ENCODE assay signal across 1 cellular context in genomic region chr20:17857639-17858449, GRCh38.
TF ChIP-seq lines count a peak whose summit lies in the region.

No MANE protein-coding gene starts in this region.

TF ChIP-seq in HepG2, 621 proteins besides CTCF, POLR2A, EP300 and RAD21 (continued from another document and continues in another):
- TF ChIP-seq DMTF1 (CRISPR knock-in tag; IDR thresholded peaks at IDR 0.05) (no peak), ZNF354B (CRISPR knock-in tag; IDR thresholded peaks at IDR 0.05) (no peak), NR0B2 (CRISPR knock-in tag; IDR thresholded peaks at IDR 0.05) (no peak), ZNF276 (CRISPR knock-in tag; IDR thresholded peaks at IDR 0.05; ENCODE audit: low read depth) (no peak), ZFP36L1 (CRISPR knock-in tag; IDR thresholded peaks at IDR 0.05) (no peak), ZNF343 (CRISPR knock-in tag; IDR thresholded peaks at IDR 0.05) (no peak), SKI (IDR thresholded peaks at IDR 0.05; ENCODE audit: partially characterized antibody) (no peak), KIAA2018 (CRISPR knock-in tag; IDR thresholded peaks at IDR 0.05; ENCODE audit: borderline replicate concordance) (no peak), ZNF230 (CRISPR knock-in tag; IDR thresholded peaks at IDR 0.05) (0 out of 2 replicates have a peak, but pooled peaks have one; percentile 55), GLMP (CRISPR knock-in tag; IDR thresholded peaks at IDR 0.05; ENCODE audit: borderline replicate concordance) (no peak), NONO (IDR thresholded peaks at IDR 0.05) (no peak), NONO (CRISPR knock-in tag; conservative IDR thresholded peaks at IDR 0.05) (no peak), NFE2L1 (CRISPR knock-in tag; IDR thresholded peaks at IDR 0.05; ENCODE audit: borderline replicate concordance) (no peak), MXD3 (CRISPR knock-in tag; IDR thresholded peaks at IDR 0.05) (no peak), KLF9 (CRISPR knock-in tag; IDR thresholded peaks at IDR 0.05; ENCODE audit: low read depth) (no peak), ZNF18 (CRISPR knock-in tag; IDR thresholded peaks at IDR 0.05; ENCODE audit: insufficient replicate concordance) (no peak), ZSCAN22 (CRISPR knock-in tag; IDR thresholded peaks at IDR 0.05) (no peak), RXRA (CRISPR knock-in tag; IDR thresholded peaks at IDR 0.05) (no peak), ZFP37 (CRISPR knock-in tag; IDR thresholded peaks at IDR 0.05; ENCODE audit: borderline replicate concordance) (no peak), SATB2 (CRISPR knock-in tag; IDR thresholded peaks at IDR 0.05) (0 out of 2 replicates have a peak, but pooled peaks have one; percentile 4), ZC3H4 (CRISPR knock-in tag; IDR thresholded peaks at IDR 0.05; ENCODE audit: borderline replicate concordance) (0 out of 2 replicates have a peak, but pooled peaks have one; percentile 32), ZNF609 (CRISPR knock-in tag; IDR thresholded peaks at IDR 0.05; ENCODE audit: borderline replicate concordance) (0 out of 2 replicates have a peak, but pooled peaks have one; percentile 27), ZNF503 (CRISPR knock-in tag; IDR thresholded peaks at IDR 0.05) (peak; percentile 47; the same call in 1 of the 2 replicates), ZC3H13 (CRISPR knock-in tag; IDR thresholded peaks at IDR 0.05) (no peak), ZNF761 (CRISPR knock-in tag; conservative IDR thresholded peaks at IDR 0.05) (0 out of 2 replicates have a peak, but pooled peaks have one; percentile 61), LBX2 (CRISPR knock-in tag; IDR thresholded peaks at IDR 0.05; ENCODE audit: borderline replicate concordance) (no peak), ETV5 (CRISPR knock-in tag; IDR thresholded peaks at IDR 0.05; ENCODE audit: borderline replicate concordance) (no peak)
